In the genomic region with DNA sequence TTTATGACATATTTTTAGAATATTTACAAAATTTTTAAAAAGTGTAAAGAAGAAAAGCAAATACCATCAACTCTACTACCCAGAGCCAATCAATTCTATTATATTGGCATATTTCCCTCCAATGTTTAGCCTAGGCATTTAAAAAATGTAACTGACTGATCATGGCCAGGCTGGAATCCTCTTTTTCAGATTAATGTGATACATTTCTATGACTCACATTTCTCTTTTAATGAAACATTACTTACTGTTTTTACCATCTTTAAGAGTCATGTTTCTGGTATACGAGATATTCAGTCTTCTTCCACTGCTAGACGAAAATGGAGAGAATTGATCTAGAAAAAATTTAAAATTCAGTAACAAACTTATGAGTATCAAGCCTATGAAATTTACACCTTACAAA, we compare ENCODE assay signal across 1 cellular context.
TF ChIP-seq lines count a peak whose summit lies in the region.

No MANE protein-coding gene starts in this region.

TF ChIP-seq in SK-N-SH, 30 proteins besides CTCF, POLR2A, EP300 and RAD21:
- TF ChIP-seq POLR2AphosphoS5 (IDR thresholded peaks at IDR 0.05; ENCODE audit: low read depth, low read length) (peak; percentile 42; the same call in 1 of the 2 replicates), USF1 (IDR thresholded peaks at IDR 0.05; ENCODE audit: borderline replicate concordance, low read depth) (no peak), ELF1 (IDR thresholded peaks at IDR 0.05) (no peak), FOXJ3 (CRISPR knock-in tag; IDR thresholded peaks at IDR 0.05) (no peak), PBX3 (IDR thresholded peaks at IDR 0.05) (peak; percentile 34; the same call in 1 of the 2 replicates), TCF12 (IDR thresholded peaks at IDR 0.05) (peak; percentile 40; the same call in 1 of the 2 replicates), NFIC (IDR thresholded peaks at IDR 0.05; ENCODE audit: borderline replicate concordance) (peak; percentile 37; the same call in 1 of the 2 replicates), JUND (IDR thresholded peaks at IDR 0.05) (peak; percentile 58), FOSL2 (IDR thresholded peaks at IDR 0.05; ENCODE audit: borderline replicate concordance, low read depth) (peak; percentile 75; the same call in 1 of the 2 replicates), YY1 (IDR thresholded peaks at IDR 0.05; ENCODE audit: low read depth) (no peak)
